In the genomic region with DNA sequence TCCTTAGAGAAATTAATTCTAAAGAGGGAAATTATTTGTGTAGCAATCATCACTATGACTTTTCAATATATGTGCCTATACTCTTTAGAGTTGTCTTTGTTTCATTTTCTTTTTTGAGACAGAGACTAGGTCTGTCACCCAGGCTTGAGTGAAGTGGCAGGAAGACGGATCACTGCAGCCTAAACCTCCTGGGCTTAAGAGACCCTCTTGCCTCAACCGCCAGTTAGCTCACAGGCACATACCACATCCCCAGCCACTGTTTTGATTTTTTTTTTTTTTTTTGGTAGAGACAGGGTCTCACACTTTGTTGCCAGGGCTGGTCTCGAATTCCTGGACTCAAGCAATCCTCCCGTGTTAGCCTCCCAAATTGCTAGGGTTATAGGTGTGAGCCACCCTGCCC, we compare ENCODE assay signal across 11 cellular contexts. TPM values are rescaled to one million over a fixed set of nuclear protein-coding genes. Genes with fewer than 3 reads are reported as not detected.
DNase-seq lines count a peak whose midpoint lies in the region; ATAC-seq lines count a peak whose summit lies in the region.
"Had no signal": no experiment of that assay in that cellular context is flagged by ENCODE, and none has a peak within 500 bp of the region (broad histone marks: within the 10 kb centered on the region; RNA-seq: fewer than 3 reads in every experiment).

No MANE protein-coding gene starts in this region.

- no peaks in the 10 kb centered on the region for H3K27me3 Mint-ChIP-seq in activated T-cell treated with anti-CD3 and anti-CD28 coated beads, Interleukin-2, amount 50 U/mL, for 72 hours (ENCODE audit: low read depth)
- no peaks in the 10 kb centered on the region for H3K27me3 Mint-ChIP-seq in activated naive CD8-positive, alpha-beta T cell treated with anti-CD3 and anti-CD28 coated beads, Interleukin-2, amount 50 U/mL, for 24 hours

- peak overlapping the region; percentile 74 to 79 for H3K4me3 Mint-ChIP-seq in activated T-cell treated with anti-CD3 and anti-CD28 coated beads, Interleukin-2, amount 50 U/mL, for 72 hours
- H3K4me3 Mint-ChIP-seq in activated naive CD8-positive, alpha-beta T cell treated with anti-CD3 and anti-CD28 coated beads, Interleukin-2, amount 50 U/mL, for 24 hours = peak overlapping the region; percentile 65

- peaks cover 13 to 31% of the 10 kb centered on the region in 2 donors for H3K36me3 Mint-ChIP-seq in activated T-cell treated with anti-CD3 and anti-CD28 coated beads, Interleukin-2, amount 50 U/mL, for 72 hours (ENCODE audit: insufficient read depth in 2 of 2)
- peaks cover 48% of the 10 kb centered on the region for H3K36me3 Mint-ChIP-seq in activated naive CD8-positive, alpha-beta T cell treated with anti-CD3 and anti-CD28 coated beads, Interleukin-2, amount 50 U/mL, for 24 hours (ENCODE audit: low read depth)

- ATAC-seq in activated T-cell treated with anti-CD3 and anti-CD28 coated beads, Interleukin-2, amount 50 U/mL, for 72 hours (replicated peaks in 1 of 2) = peak; percentile 86 to 88
- ATAC-seq in HG03095 (IDR thresholded peaks at IDR 0.05; ENCODE audit: unreplicated experiment) (peak; percentile 55), HG03571 (IDR thresholded peaks at IDR 0.05; ENCODE audit: unreplicated experiment) (no peak)
- ATAC-seq in activated naive CD8-positive, alpha-beta T cell treated with anti-CD3 and anti-CD28 coated beads, Interleukin-2, amount 50 U/mL, for 24 hours = peak; percentile 94

- DNase-seq in activated T-cell treated with anti-CD3 and anti-CD28 coated beads, Interleukin-2, amount 50 U/mL, for 72 hours = peak in 1 of 2 donors; percentile 41
- no peak for DNase-seq in activated T-cell treated with anti-CD3 and anti-CD28 coated beads, Interleukin-2, amount 50 U/mL, for 1 hour
- no peak for DNase-seq in activated naive CD8-positive, alpha-beta T cell treated with anti-CD3 and anti-CD28 coated beads, Interleukin-2, amount 50 U/mL, for 24 hours
- DNase-seq in stimulated activated naive CD4-positive, alpha-beta T cell treated with Interleukin-2 at 50 U/mL for 16 hours (lab: John Stamatoyannopoulos, UW) = peak; percentile 18
- DNase-seq in SW 1271 (lab: John Stamatoyannopoulos, UW) (no peak), NCI-H1417 (lab: John Stamatoyannopoulos, UW) (no peak)
- DNase-seq: amygdala, NCI-H2029 treated with DMSO at 0.1 percent for 48 hours, right cardiac atrium had no signal

- peaks cover 90% of the 10 kb centered on the region for H3K4me1 Mint-ChIP-seq in activated T-cell treated with anti-CD3 and anti-CD28 coated beads, Interleukin-2, amount 50 U/mL, for 72 hours (ENCODE audit: low read depth)
- H3K4me1 Mint-ChIP-seq in activated naive CD8-positive, alpha-beta T cell treated with anti-CD3 and anti-CD28 coated beads, Interleukin-2, amount 50 U/mL, for 24 hours = peaks cover 91% of the 10 kb centered on the region

- H3K27ac Mint-ChIP-seq in activated T-cell treated with anti-CD3 and anti-CD28 coated beads, Interleukin-2, amount 50 U/mL, for 72 hours = peak overlapping the region; percentile 84
- peak overlapping the region; percentile 80 for H3K27ac Mint-ChIP-seq in activated naive CD8-positive, alpha-beta T cell treated with anti-CD3 and anti-CD28 coated beads, Interleukin-2, amount 50 U/mL, for 24 hours

- no peaks in the 10 kb centered on the region for H3K9me3 Mint-ChIP-seq in activated T-cell treated with anti-CD3 and anti-CD28 coated beads, Interleukin-2, amount 50 U/mL, for 72 hours
- peaks cover 3% of the 10 kb centered on the region for H3K9me3 Mint-ChIP-seq in activated naive CD8-positive, alpha-beta T cell treated with anti-CD3 and anti-CD28 coated beads, Interleukin-2, amount 50 U/mL, for 24 hours

RNA-seq across cellular contexts. Expression of a gene that starts 12.4 kb away (rescaled TPM):
- total RNA-seq in activated T-cell treated with anti-CD3 and anti-CD28 coated beads, Interleukin-2, amount 50 U/mL, for 72 hours = 100 to 1,000 TPM; 207 to 251 TPM
